In genomic region chr6:37499433-37500293, GRCh38 we compare ENCODE assay signal across 8 cellular contexts. TPM values are rescaled to one million over a fixed set of nuclear protein-coding genes. Genes with fewer than 3 reads are reported as not detected.
DNase-seq lines count a peak whose midpoint lies in the region; ATAC-seq and TF ChIP-seq lines count a peak whose summit lies in the region.

Gene CCDC167 (minus strand): TSS chr6:37499893. CDS start chr6:37499863, 30 bp downstream.

- no peak for TF ChIP-seq EP300 in suprapubic skin (IDR thresholded peaks at IDR 0.05)

- H3K9me3 ChIP-seq in suprapubic skin = no peaks in the 10 kb centered on the region

- TF ChIP-seq CTCF in GM10248 (IDR thresholded peaks at IDR 0.05; ENCODE audit: control extremely low read depth, extremely low read depth, low read depth, missing control alignments) (no peak), suprapubic skin (IDR thresholded peaks at IDR 0.05) (no peak)

- no peak within 1 kb of the TSS for H3K27ac ChIP-seq in suprapubic skin

- ATAC-seq in HG02623 (IDR thresholded peaks at IDR 0.05; ENCODE audit: unreplicated experiment) = peak; percentile 89
- ATAC-seq in SK-N-SH treated with all-trans-retinoic acid at 6 μM for 48 hours = peak; percentile 98

- POLR2A ChIA-PET in GM10248 (lab: Yijun Ruan, JAX) = no interaction called here

- CTCF ChIA-PET in GM10248 (lab: Yijun Ruan, JAX) = interaction anchor here (0.8 to 5.9 kb wide), 3 partner anchors 8 to 66 kb away, joined by 3 to 34 read pairs (median 17); no protein-coding TSS in a partner anchor

- DNase-seq in GM10248 (ENCODE audit: extremely low spot score) = peak; percentile 95
- peak; percentile 96 for DNase-seq in NCI-H1092 treated with DMSO at 0.1 percent for 48 hours (lab: John Stamatoyannopoulos, UW)
- peak; percentile 97 for DNase-seq in activated naive CD4-positive, alpha-beta T cell treated with anti-CD3 and anti-CD28 coated beads, Interleukin-2, amount 50 U/mL, for 16 hours
- peak; percentile 91 for DNase-seq in globus pallidus (ENCODE audit: low spot score)
- peak; percentile 95 for DNase-seq in occipital lobe (lab: John Stamatoyannopoulos, UW)
- DNase-seq in suprapubic skin (ENCODE audit: low spot score in 2 of 2) = peak; percentile 96 to 98

- H3K4me1 ChIP-seq in suprapubic skin = peaks cover 13% of the 10 kb centered on the region

- H3K27me3 ChIP-seq in suprapubic skin = no peaks in the 10 kb centered on the region

- H3K4me3 ChIP-seq in suprapubic skin = peak within 1 kb of the TSS; percentile 69

- 2% methylated on average over 38 of the region's 38 CpGs for WGBS in suprapubic skin

- H3K36me3 ChIP-seq in suprapubic skin = no peaks in the 10 kb centered on the region

- TF ChIP-seq POLR2A in suprapubic skin (IDR thresholded peaks at IDR 0.05) = no peak

TF ChIP-seq in SK-N-SH treated with all-trans-retinoic acid at 6 μM for 48 hours, 23 proteins besides CTCF, POLR2A, EP300 and RAD21:
- TF ChIP-seq ESRRG (CRISPR knock-in tag; IDR thresholded peaks at IDR 0.05) (no peak), ZNF70 (CRISPR knock-in tag; IDR thresholded peaks at IDR 0.05) (0 out of 2 replicates have a peak, but pooled peaks have one; percentile 8)

RNA-seq across cellular contexts. Expression of gene CCDC167, which starts in this region (rescaled TPM):
- 11.7 TPM for total RNA-seq in occipital lobe
- total RNA-seq in suprapubic skin = 10 to 100 TPM; 16.3 to 31.3 (median 25.1) TPM
